Comparison of ENCODE assay signal across 1 cellular context in the genomic region with DNA sequence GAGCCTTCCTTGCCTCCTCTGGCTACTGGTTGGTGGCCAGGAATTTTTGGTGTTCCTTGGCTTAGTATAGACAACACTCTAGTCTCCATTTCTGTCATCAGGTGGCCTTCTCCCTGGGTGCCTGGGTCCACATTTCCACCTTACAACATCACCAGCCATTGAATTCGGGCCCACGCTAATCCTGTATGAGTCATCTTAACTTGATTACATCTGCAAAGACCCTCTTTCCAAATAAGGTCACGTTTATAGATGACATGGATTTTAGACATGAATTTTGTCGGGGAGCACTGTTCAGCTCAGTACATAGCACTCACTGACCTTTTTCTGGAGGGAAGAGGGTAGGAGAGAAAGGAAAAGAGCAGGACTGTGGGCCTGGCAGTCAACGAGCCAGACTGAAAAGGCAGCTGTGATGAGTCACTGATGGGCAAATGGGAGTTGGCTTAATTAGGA.
TF ChIP-seq lines count a peak whose summit lies in the region.

No MANE protein-coding gene starts in this region.

TF ChIP-seq in IMR-90, 13 proteins besides CTCF, POLR2A, EP300 and RAD21:
- TF ChIP-seq RCOR1 (IDR thresholded peaks at IDR 0.05; ENCODE audit: insufficient replicate concordance, low read length): no peak
- no peak for TF ChIP-seq CHD1 (IDR thresholded peaks at IDR 0.05; ENCODE audit: low read depth, low read length)
- no peak for TF ChIP-seq MAZ (IDR thresholded peaks at IDR 0.05; ENCODE audit: borderline replicate concordance, low read depth, low read length)
- TF ChIP-seq FOS (IDR thresholded peaks at IDR 0.05; ENCODE audit: low read depth, low read length): peak; percentile 86
- TF ChIP-seq BHLHE40 (IDR thresholded peaks at IDR 0.05; ENCODE audit: low read depth, low read length): peak; percentile 58
- TF ChIP-seq CEBPB (IDR thresholded peaks at IDR 0.05; ENCODE audit: low read depth, low read length): 0 out of 2 replicates have a peak, but pooled peaks have one; percentile 42
